ENCODE assay signal across 8 cellular contexts in the genomic region with DNA sequence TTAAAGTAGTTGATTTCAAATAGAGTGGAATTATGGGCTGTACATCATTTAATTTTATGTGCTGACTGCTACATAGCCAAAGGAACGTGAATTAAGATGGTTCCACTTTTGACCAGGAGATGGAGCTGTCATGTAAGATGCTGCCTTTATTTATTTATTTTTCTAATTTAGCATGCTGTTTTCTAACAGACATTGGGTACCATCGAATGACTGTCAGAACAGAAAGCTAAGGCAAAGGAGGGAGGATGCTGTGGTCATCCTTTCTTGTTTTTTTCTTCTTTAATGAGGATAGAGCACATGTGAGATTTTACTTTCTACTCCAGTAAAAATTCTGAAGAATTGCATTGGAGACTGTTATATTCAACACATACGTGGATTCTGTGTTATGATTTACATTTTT. TPM values are rescaled to one million over a fixed set of nuclear protein-coding genes. Genes with fewer than 3 reads are reported as not detected.
A peak's percentile ranks its signal among the peaks of the same experiment; 100 is the strongest.
DNase-seq lines count a peak whose midpoint lies in the region; ATAC-seq and TF ChIP-seq lines count a peak whose summit lies in the region.

Gene SCN2A (plus strand): TSS at position 185 of the 400 bp plus-strand sequence. CDS start 56,410 bp downstream, outside the sequence.

- H3K27ac ChIP-seq in GM23338 (ENCODE audit: low read depth): no peak within 1 kb of the TSS
- H3K27ac ChIP-seq in angular gyrus (ENCODE audit: low read depth, low read length): peak within 1 kb of the TSS; percentile 14
- H3K27ac ChIP-seq in thyroid gland: no peak within 1 kb of the TSS

- no peak within 1 kb of the TSS for H3K4me2 ChIP-seq in GM23338

- no peaks in the 10 kb centered on the region for H3K79me2 ChIP-seq in GM23338 (replicated peaks; ENCODE audit: insufficient read depth)

- no peak for TF ChIP-seq POLR2A in thyroid gland (IDR thresholded peaks at IDR 0.05)

- DNase-seq in EL: peak; percentile 34
- peak; percentile 73 for DNase-seq in GM23338 (ENCODE audit: low spot score)
- DNase-seq in NCI-H128 (lab: John Stamatoyannopoulos, UW; ENCODE audit: unreplicated experiment): peak; percentile 34
- DNase-seq in iPS DF 4.7 (ENCODE audit: extremely low read depth, low spot score): peak; percentile 30
- no peak for DNase-seq in thyroid gland
- no peak for DNase-seq in MG63
- DNase-seq in stimulated activated CD4-positive, alpha-beta T cell treated with anti-CD3 and anti-CD28 coated beads, Interleukin-2, amount 100 ng/mL, for 48 hours: no peak

- H3K9me3 ChIP-seq in thyroid gland (no peaks in the 10 kb centered on the region), MG63 (no peaks in the 10 kb centered on the region)

- intact Hi-C loops in thyroid gland (cut with DNase I): no loop called here

- H3K9me3 Mint-ChIP-seq in GM23338: no peaks in the 10 kb centered on the region

- H3K4me3 ChIP-seq in GM23338 (no peak within 1 kb of the TSS), thyroid gland (replicated peaks in 1 of 3) (no peak within 1 kb of the TSS), MG63 (no peak within 1 kb of the TSS)

- no peaks in the 10 kb centered on the region for H3F3A ChIP-seq in GM23338 (replicated peaks; ENCODE audit: low read depth)

- H3K27me3 ChIP-seq in GM23338 (ENCODE audit: insufficient read depth) (no peaks in the 10 kb centered on the region), thyroid gland (no peaks in the 10 kb centered on the region), MG63 (no peaks in the 10 kb centered on the region; the same call in 1 of the 2 replicates)

- H3K36me3 Mint-ChIP-seq in GM23338 (ENCODE audit: low read depth): no peaks in the 10 kb centered on the region

- H3K4me1 ChIP-seq in GM23338 (ENCODE audit: insufficient read depth): no peaks in the 10 kb centered on the region
- no peaks in the 10 kb centered on the region for H3K4me1 ChIP-seq in thyroid gland

- ATAC-seq in GM23338: peak; percentile 47; the same call in 2 of the 3 replicates

- H3K4me1 Mint-ChIP-seq in GM23338: no peaks in the 10 kb centered on the region

- H3K27me3 Mint-ChIP-seq in GM23338 (ENCODE audit: insufficient read depth, low read depth, poor library complexity): no peaks in the 10 kb centered on the region

- no peak within 1 kb of the TSS for H3K27ac Mint-ChIP-seq in GM23338

- WGBS in thyroid gland, 2 donors: 33 to 35% methylated on average over 3 of the region's 3 CpGs

- H3K9me2 ChIP-seq in GM23338 (ENCODE audit: insufficient read depth): no peaks in the 10 kb centered on the region

- no peaks in the 10 kb centered on the region for H4K20me1 ChIP-seq in GM23338 (replicated peaks; ENCODE audit: insufficient read depth)

- no peaks in the 10 kb centered on the region for H3K36me3 ChIP-seq in GM23338 (ENCODE audit: insufficient read depth)
- H3K36me3 ChIP-seq in thyroid gland: no peaks in the 10 kb centered on the region
- no peaks in the 10 kb centered on the region for H3K36me3 ChIP-seq in MG63

- no peak within 1 kb of the TSS for H3K4me3 Mint-ChIP-seq in GM23338

- H2AFZ ChIP-seq in GM23338: no peak within 1 kb of the TSS

- TF ChIP-seq CTCF in GM23338 (conservative IDR thresholded peaks at IDR 0.05; ENCODE audit: low read depth in 2 of 2): peak; percentile 74 to 83
- TF ChIP-seq CTCF in thyroid gland (IDR thresholded peaks at IDR 0.05): peak in 5 of 6 experiments; percentile 30 to 81 (median 61)

TF ChIP-seq in GM23338, 12 proteins besides CTCF, POLR2A, EP300 and RAD21:
- TF ChIP-seq, protein P1, sequence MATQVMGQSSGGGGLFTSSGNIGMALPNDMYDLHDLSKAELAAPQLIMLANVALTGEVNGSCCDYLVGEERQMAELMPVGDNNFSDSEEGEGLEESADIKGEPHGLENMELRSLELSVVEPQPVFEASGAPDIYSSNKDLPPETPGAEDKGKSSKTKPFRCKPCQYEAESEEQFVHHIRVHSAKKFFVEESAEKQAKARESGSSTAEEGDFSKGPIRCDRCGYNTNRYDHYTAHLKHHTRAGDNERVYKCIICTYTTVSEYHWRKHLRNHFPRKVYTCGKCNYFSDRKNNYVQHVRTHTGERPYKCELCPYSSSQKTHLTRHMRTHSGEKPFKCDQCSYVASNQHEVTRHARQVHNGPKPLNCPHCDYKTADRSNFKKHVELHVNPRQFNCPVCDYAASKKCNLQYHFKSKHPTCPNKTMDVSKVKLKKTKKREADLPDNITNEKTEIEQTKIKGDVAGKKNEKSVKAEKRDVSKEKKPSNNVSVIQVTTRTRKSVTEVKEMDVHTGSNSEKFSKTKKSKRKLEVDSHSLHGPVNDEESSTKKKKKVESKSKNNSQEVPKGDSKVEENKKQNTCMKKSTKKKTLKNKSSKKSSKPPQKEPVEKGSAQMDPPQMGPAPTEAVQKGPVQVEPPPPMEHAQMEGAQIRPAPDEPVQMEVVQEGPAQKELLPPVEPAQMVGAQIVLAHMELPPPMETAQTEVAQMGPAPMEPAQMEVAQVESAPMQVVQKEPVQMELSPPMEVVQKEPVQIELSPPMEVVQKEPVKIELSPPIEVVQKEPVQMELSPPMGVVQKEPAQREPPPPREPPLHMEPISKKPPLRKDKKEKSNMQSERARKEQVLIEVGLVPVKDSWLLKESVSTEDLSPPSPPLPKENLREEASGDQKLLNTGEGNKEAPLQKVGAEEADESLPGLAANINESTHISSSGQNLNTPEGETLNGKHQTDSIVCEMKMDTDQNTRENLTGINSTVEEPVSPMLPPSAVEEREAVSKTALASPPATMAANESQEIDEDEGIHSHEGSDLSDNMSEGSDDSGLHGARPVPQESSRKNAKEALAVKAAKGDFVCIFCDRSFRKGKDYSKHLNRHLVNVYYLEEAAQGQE (IDR thresholded peaks at IDR 0.05; ENCODE audit: unreplicated experiment): peak; percentile 45
- TF ChIP-seq NANOG (IDR thresholded peaks at IDR 0.05; ENCODE audit: borderline replicate concordance): no peak
TF ChIP-seq in GM23338: peak in this region for 1.

RNA-seq across cellular contexts. Expression of gene SCN2A, which starts in this region (rescaled TPM):
- total RNA-seq in GM23338 (2014; rRNA removed; shearing (Covaris generic)): 0.52 and 0.82 TPM in 2 replicates
- 0.45 and 0.52 TPM in 2 replicates for polyA plus RNA-seq in GM23338 (2016; fragmentation: Nextera tagmentation; extraction: Ambion mirVana)
- under 1 TPM; under 0.01 to 0.33 (median 0.15) TPM for total RNA-seq in thyroid gland
- total RNA-seq in MG63 (2014; rRNA removed; shearing (Covaris generic); ENCODE audit: low replicate concordance): 0.94 and 1.1 TPM in 2 replicates

Comparison
In these comparisons a context has a peak if more than half of its experiments do, and no peak if none do; other contexts are left out.
1. Peak in DNase-seq and ATAC-seq in GM23338; RNA of the gene not detected or under 1 TPM.
2. DNase-seq: peak in EL (single experiment), NCI-H128 (single experiment) and iPS DF 4.7 (single experiment); none in thyroid gland (0 of 2), MG63 (single experiment) and stimulated activated CD4-positive, alpha-beta T cell treated with anti-CD3 and anti-CD28 coated beads, Interleukin-2, amount 100 ng/mL, for 48 hours (0 of 2).